Comparison of ENCODE assay signal across 30 cellular contexts in genomic region chrX:7093305-7093704, GRCh38.
"Had no signal": no experiment of that assay in that cellular context is flagged by ENCODE, and none has a peak within 500 bp of the region (broad histone marks: within the 10 kb centered on the region; RNA-seq: fewer than 3 reads in every experiment).

No MANE protein-coding gene starts in this region.

- ATAC-seq: activated CD8-positive, alpha-beta T cell treated with anti-CD3 and anti-CD28 coated beads for 36 hours; effector memory CD8-positive, alpha-beta T cell; gastrocnemius medialis; mucosa of descending colon; sciatic nerve; upper lobe of right lung; WTC11 had no signal

- FAIRE-seq: astrocyte, islet of Langerhans had no signal

- H3K9me3 Mint-ChIP-seq: activated CD8-positive, alpha-beta T cell treated with anti-CD3 and anti-CD28 coated beads for 36 hours; activated naive CD4-positive, alpha-beta T cell treated with anti-CD3 and anti-CD28 coated beads for 36 hours; activated naive CD8-positive, alpha-beta T cell treated with anti-CD3 and anti-CD28 coated beads, Interleukin-2, amount 10 ng/mL, durations not matched to agents 7 days and 5 days; activated T-helper 1 cell treated with anti-CD3 and anti-CD28 coated beads, Interleukin-12 subunit alpha, Interleukin-12 subunit beta, Interleukin-2, Interleukin-4 antibody, amounts not matched to agents 30 ng/mL and 10 ng/mL and 1 ng/mL, durations not matched to agents 14 hours and 24 hours and 36 hours; effector memory CD8-positive, alpha-beta T cell; nephron; WTC11 had no signal

- H3K27ac ChIP-seq: brain microvascular endothelial cell, coronary artery, gastrocnemius medialis, left ventricle myocardium inferior, ovary, skin epidermis, tibial artery, upper lobe of right lung had no signal

- H3K27ac Mint-ChIP-seq: activated CD8-positive, alpha-beta T cell treated with anti-CD3 and anti-CD28 coated beads for 36 hours; activated naive CD4-positive, alpha-beta T cell treated with anti-CD3 and anti-CD28 coated beads for 36 hours; activated naive CD8-positive, alpha-beta T cell treated with anti-CD3 and anti-CD28 coated beads, Interleukin-2, amount 10 ng/mL, durations not matched to agents 7 days and 5 days; activated T-helper 1 cell treated with anti-CD3 and anti-CD28 coated beads, Interleukin-12 subunit alpha, Interleukin-12 subunit beta, Interleukin-2, Interleukin-4 antibody, amounts not matched to agents 30 ng/mL and 10 ng/mL and 1 ng/mL, durations not matched to agents 14 hours and 24 hours and 36 hours; effector memory CD8-positive, alpha-beta T cell; nephron; progenitor cell of endocrine pancreas; WTC11 had no signal

- H3K4me1 ChIP-seq: gastrocnemius medialis, left ventricle myocardium inferior, tibial artery, upper lobe of right lung had no signal

- H3K27me3 ChIP-seq: brain microvascular endothelial cell, gastrocnemius medialis, ovary, stomach, tibial artery, upper lobe of right lung had no signal

- H3K4me3 ChIP-seq: coronary artery, gastrocnemius medialis, left ventricle myocardium inferior, lung, mucosa of descending colon, ovary, skin epidermis, stomach, tibial artery, upper lobe of right lung had no signal

- H3K9me3 ChIP-seq: gastrocnemius medialis, left ventricle myocardium inferior, mucosa of descending colon, ovary, stomach, tibial artery, upper lobe of right lung had no signal

- H3K27me3 Mint-ChIP-seq: activated CD8-positive, alpha-beta T cell treated with anti-CD3 and anti-CD28 coated beads for 36 hours; activated naive CD8-positive, alpha-beta T cell treated with anti-CD3 and anti-CD28 coated beads, Interleukin-2, amount 10 ng/mL, durations not matched to agents 7 days and 5 days; effector memory CD8-positive, alpha-beta T cell; progenitor cell of endocrine pancreas had no signal

- H3K36me3 Mint-ChIP-seq: WTC11 had no signal

- H3K36me3 ChIP-seq: brain microvascular endothelial cell, gastrocnemius medialis, left ventricle myocardium inferior, ovary, upper lobe of right lung had no signal

- DNase-seq: activated CD4-positive, alpha-beta T cell treated with anti-CD3 and anti-CD28 coated beads, Interleukin-2, amount 50 U/mL, for 1 hour; activated CD8-positive, alpha-beta T cell treated with anti-CD3 and anti-CD28 coated beads for 36 hours; activated effector memory CD4-positive, alpha-beta T cell treated with anti-CD3 and anti-CD28 coated beads, Interleukin-2, amount 50 U/mL, for 16 hours; activated naive CD4-positive, alpha-beta T cell treated with anti-CD3 and anti-CD28 coated beads for 36 hours; activated naive CD8-positive, alpha-beta T cell treated with anti-CD3 and anti-CD28 coated beads, Interleukin-2, amount 10 ng/mL, durations not matched to agents 7 days and 5 days; activated T-cell treated with anti-CD3 and anti-CD28 coated beads for 4 hours; brain microvascular endothelial cell; effector memory CD8-positive, alpha-beta T cell; erythroblast; gastrocnemius medialis; glutamatergic neuron; left ventricle myocardium inferior; mucosa of descending colon; ovary; stimulated activated CD4-positive, alpha-beta T cell treated with anti-CD3 and anti-CD28 coated beads, Interleukin-12 subunit alpha, Interleukin-12 subunit beta, amount 100 ng/mL, for 4 hours; stimulated activated CD4-positive, alpha-beta T cell treated with anti-CD3 and anti-CD28 coated beads, Interleukin-4, amount 100 ng/mL, for 1 hour; stomach; T-helper 2 cell; tibial artery; upper lobe of right lung had no signal

- H3K4me3 Mint-ChIP-seq: activated CD8-positive, alpha-beta T cell treated with anti-CD3 and anti-CD28 coated beads for 36 hours; activated naive CD4-positive, alpha-beta T cell treated with anti-CD3 and anti-CD28 coated beads for 36 hours; activated naive CD8-positive, alpha-beta T cell treated with anti-CD3 and anti-CD28 coated beads, Interleukin-2, amount 10 ng/mL, durations not matched to agents 7 days and 5 days; activated T-helper 1 cell treated with anti-CD3 and anti-CD28 coated beads, Interleukin-12 subunit alpha, Interleukin-12 subunit beta, Interleukin-2, Interleukin-4 antibody, amounts not matched to agents 30 ng/mL and 10 ng/mL and 1 ng/mL, durations not matched to agents 14 hours and 24 hours and 36 hours; effector memory CD8-positive, alpha-beta T cell; nephron; WTC11 had no signal
